1 cellular context compared by ENCODE assay signal in the genomic region with DNA sequence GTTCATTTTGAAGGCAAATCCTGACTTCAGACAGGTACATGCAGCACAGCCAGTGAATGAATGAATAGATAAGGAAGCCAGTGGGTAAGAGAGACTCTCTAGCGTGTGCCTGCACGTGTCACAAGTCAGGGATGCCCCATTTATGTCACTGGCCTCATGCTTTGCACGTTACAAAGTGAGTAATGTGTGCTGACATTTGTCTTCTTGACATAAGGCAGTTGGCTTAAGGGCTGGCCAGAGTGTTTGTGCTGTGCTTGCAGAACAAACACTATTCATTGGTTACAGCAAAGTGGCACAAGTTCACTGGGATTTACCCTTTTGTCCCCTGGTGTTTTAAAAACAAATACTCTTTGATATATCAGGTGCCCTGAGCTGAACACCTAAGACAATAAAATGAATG.
TF ChIP-seq lines count a peak whose summit lies in the region.

No MANE protein-coding gene starts in this region.

TF ChIP-seq in HepG2, 621 proteins besides CTCF, POLR2A, EP300 and RAD21:
- TF ChIP-seq, protein P1, sequence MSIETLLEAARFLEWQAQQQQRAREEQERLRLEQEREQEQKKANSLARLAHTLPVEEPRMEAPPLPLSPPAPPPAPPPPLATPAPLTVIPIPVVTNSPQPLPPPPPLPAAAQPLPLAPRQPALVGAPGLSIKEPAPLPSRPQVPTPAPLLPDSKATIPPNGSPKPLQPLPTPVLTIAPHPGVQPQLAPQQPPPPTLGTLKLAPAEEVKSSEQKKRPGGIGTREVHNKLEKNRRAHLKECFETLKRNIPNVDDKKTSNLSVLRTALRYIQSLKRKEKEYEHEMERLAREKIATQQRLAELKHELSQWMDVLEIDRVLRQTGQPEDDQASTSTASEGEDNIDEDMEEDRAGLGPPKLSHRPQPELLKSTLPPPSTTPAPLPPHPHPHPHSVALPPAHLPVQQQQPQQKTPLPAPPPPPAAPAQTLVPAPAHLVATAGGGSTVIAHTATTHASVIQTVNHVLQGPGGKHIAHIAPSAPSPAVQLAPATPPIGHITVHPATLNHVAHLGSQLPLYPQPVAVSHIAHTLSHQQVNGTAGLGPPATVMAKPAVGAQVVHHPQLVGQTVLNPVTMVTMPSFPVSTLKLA (IDR thresholded peaks at IDR 0.05), result peak; percentile 56
- TF ChIP-seq MAFF (IDR thresholded peaks at IDR 0.05; ENCODE audit: low read depth, low read length), result 0 out of 2 replicates have a peak, but pooled peaks have one; percentile 27
- peak; percentile 14 to 37; a peak in 2 of 4 replicates for TF ChIP-seq MAFK (conservative IDR thresholded peaks at IDR 0.05 in 1 of 2, IDR thresholded peaks at IDR 0.05 in 1 of 2; ENCODE audit: low read length in 2 of 2)
- TF ChIP-seq ZNF503 (CRISPR knock-in tag; IDR thresholded peaks at IDR 0.05), result no peak
- TF ChIP-seq ARNTL (CRISPR knock-in tag; IDR thresholded peaks at IDR 0.05), result 0 out of 2 replicates have a peak, but pooled peaks have one; percentile 43
- TF ChIP-seq, protein P2, sequence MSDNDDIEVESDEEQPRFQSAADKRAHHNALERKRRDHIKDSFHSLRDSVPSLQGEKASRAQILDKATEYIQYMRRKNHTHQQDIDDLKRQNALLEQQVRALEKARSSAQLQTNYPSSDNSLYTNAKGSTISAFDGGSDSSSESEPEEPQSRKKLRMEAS (IDR thresholded peaks at IDR 0.05), result peak; percentile 49; the same call in 1 of the 2 replicates
- peak; percentile 89 for TF ChIP-seq BHLHE40 (IDR thresholded peaks at IDR 0.05; ENCODE audit: low read length)
- TF ChIP-seq, protein P3, sequence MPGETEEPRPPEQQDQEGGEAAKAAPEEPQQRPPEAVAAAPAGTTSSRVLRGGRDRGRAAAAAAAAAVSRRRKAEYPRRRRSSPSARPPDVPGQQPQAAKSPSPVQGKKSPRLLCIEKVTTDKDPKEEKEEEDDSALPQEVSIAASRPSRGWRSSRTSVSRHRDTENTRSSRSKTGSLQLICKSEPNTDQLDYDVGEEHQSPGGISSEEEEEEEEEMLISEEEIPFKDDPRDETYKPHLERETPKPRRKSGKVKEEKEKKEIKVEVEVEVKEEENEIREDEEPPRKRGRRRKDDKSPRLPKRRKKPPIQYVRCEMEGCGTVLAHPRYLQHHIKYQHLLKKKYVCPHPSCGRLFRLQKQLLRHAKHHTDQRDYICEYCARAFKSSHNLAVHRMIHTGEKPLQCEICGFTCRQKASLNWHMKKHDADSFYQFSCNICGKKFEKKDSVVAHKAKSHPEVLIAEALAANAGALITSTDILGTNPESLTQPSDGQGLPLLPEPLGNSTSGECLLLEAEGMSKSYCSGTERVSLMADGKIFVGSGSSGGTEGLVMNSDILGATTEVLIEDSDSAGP (CRISPR knock-in tag; IDR thresholded peaks at IDR 0.05; ENCODE audit: borderline replicate concordance), result no peak
- no peak for TF ChIP-seq ZNF17 (CRISPR knock-in tag; IDR thresholded peaks at IDR 0.05)
- no peak for TF ChIP-seq SAFB2 (CRISPR knock-in tag; IDR thresholded peaks at IDR 0.05; ENCODE audit: borderline replicate concordance, low read depth)
